ENCODE assay signal across 1 cellular context in the genomic region with DNA sequence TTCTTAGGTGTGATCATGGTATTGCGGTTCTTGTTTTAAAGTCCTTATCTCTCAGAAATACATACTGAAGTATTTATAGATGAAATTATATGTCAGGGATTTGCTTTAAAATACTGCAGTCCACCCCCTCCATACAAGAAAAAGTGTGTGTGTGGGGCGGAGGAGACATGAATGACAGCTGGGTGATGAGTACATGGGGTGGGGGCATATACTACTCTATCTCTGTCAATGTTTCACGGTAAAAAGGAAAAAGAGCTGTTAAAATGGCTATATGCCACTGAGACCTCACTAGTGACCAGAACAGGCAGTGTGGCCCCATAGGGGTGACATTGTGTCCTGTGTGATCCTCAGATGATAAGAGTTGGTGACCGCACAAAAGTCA.
TF ChIP-seq lines count a peak whose summit lies in the region.

No MANE protein-coding gene starts in this region.

TF ChIP-seq in HCT116, 20 proteins besides CTCF, POLR2A, EP300 and RAD21 (continued from another document):
- TF ChIP-seq REST (IDR thresholded peaks at IDR 0.05; ENCODE audit: low read depth) = no peak
